1 cellular context compared by ENCODE assay signal in genomic region chr11:63015521-63016215, GRCh38.
TF ChIP-seq lines count a peak whose summit lies in the region.

A gene with protein sequence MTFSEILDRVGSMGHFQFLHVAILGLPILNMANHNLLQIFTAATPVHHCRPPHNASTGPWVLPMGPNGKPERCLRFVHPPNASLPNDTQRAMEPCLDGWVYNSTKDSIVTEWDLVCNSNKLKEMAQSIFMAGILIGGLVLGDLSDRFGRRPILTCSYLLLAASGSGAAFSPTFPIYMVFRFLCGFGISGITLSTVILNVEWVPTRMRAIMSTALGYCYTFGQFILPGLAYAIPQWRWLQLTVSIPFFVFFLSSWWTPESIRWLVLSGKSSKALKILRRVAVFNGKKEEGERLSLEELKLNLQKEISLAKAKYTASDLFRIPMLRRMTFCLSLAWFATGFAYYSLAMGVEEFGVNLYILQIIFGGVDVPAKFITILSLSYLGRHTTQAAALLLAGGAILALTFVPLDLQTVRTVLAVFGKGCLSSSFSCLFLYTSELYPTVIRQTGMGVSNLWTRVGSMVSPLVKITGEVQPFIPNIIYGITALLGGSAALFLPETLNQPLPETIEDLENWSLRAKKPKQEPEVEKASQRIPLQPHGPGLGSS (minus strand): TSS chr11:63015841. CDS start chr11:63014958, 883 bp downstream.

TF ChIP-seq in H1, 55 proteins besides CTCF, POLR2A, EP300 and RAD21:
- TF ChIP-seq KDM4A (IDR thresholded peaks at IDR 0.05; ENCODE audit: low read depth, low read length, severe bottlenecking) = no peak
- peak; percentile 64 for TF ChIP-seq TEAD4 (IDR thresholded peaks at IDR 0.05; ENCODE audit: low read depth, low read length)
